In genomic region chr22:28710112-28710888, GRCh38 we compare ENCODE assay signal across 12 cellular contexts. TPM values are rescaled to one million over a fixed set of nuclear protein-coding genes. Genes with fewer than 3 reads are reported as not detected.
A peak's percentile ranks its signal among the peaks of the same experiment; 100 is the strongest.
DNase-seq lines count a peak whose midpoint lies in the region; ATAC-seq, FAIRE-seq and TF ChIP-seq lines count a peak whose summit lies in the region.
"Had no signal": no experiment of that assay in that cellular context is flagged by ENCODE, and none has a peak within 500 bp of the region (broad histone marks: within the 10 kb centered on the region; RNA-seq: fewer than 3 reads in every experiment).

No MANE protein-coding gene starts in this region.

- FAIRE-seq in G401.6 (lab: Jason Lieb, UNC) = peak; percentile 94
- FAIRE-seq: frontal cortex, pancreas had no signal

- H3K27ac ChIP-seq in RWPE2 (ENCODE audit: poor library complexity, severe bottlenecking) = peak overlapping the region; percentile 98

- DNase-seq in RWPE2 (ENCODE audit: low spot score) (no peak), fibroblast of the aortic adventitia (ENCODE audit: low read depth) (peak; percentile 91), renal cortical epithelial cell (ENCODE audit: low read depth) (peak; percentile 16), T-helper 2 cell (no peak), kidney glomerular epithelial cell (lab: John Stamatoyannopoulos, UW) (no peak)
- DNase-seq in activated naive CD4-positive, alpha-beta T cell treated with Interleukin-2 at 50 U/mL for 16 hours = no peak
- DNase-seq in activated CD4-positive, alpha-beta T cell treated with anti-CD3 and anti-CD28 coated beads, Interleukin-2, amount 50 U/mL, for 1 hour = no peak
- DNase-seq: GF-D8, NCI-H2081 treated with DMSO at 0.1 percent for 48 hours, pancreas had no signal

- H3K4me3 ChIP-seq in RWPE2 (ENCODE audit: severe bottlenecking) = no peak overlapping the region
- peak overlapping the region; percentile 26 for H3K4me3 ChIP-seq in fibroblast of the aortic adventitia (ENCODE audit: low read depth, low read length)
- H3K4me3 ChIP-seq: pancreas had no signal

- H3K9me3 ChIP-seq in RWPE2 (ENCODE audit: severe bottlenecking) = no peaks in the 10 kb centered on the region
- H3K9me3 ChIP-seq: pancreas had no signal

- no peaks in the 10 kb centered on the region for H3K27me3 ChIP-seq in RWPE2 (ENCODE audit: insufficient read depth, poor library complexity, severe bottlenecking)
- H3K27me3 ChIP-seq: pancreas had no signal

- peaks cover 40% of the 10 kb centered on the region for H3K4me1 ChIP-seq in RWPE2 (ENCODE audit: insufficient read depth, poor library complexity, severe bottlenecking)
- H3K4me1 ChIP-seq: pancreas had no signal

- peak; percentile 89 for ATAC-seq in RWPE2 (ENCODE audit: low read depth)

- peaks cover 57% of the 10 kb centered on the region for H3K36me3 ChIP-seq in RWPE2 (ENCODE audit: low read depth)
- H3K36me3 ChIP-seq: pancreas had no signal

- TF ChIP-seq CTCF in RWPE2 (IDR thresholded peaks at IDR 0.05; ENCODE audit: poor library complexity, severe bottlenecking) = no peak
- TF ChIP-seq CTCF in fibroblast of the aortic adventitia (IDR thresholded peaks at IDR 0.05; ENCODE audit: insufficient read depth, low read length) = no peak

RNA-seq across cellular contexts. Expression of gene TTC28, which starts 30.7 kb away (rescaled TPM):
- total RNA-seq in fibroblast of the aortic adventitia (ENCODE audit: low replicate concordance) = 37.5 and 55.8 TPM in 2 replicates
- total RNA-seq in renal cortical epithelial cell = 6.3 and 28.3 TPM in 2 replicates

RNA-seq across cellular contexts. Expression of gene CHEK2, which starts 31.3 kb away (rescaled TPM):
- total RNA-seq in fibroblast of the aortic adventitia (ENCODE audit: low replicate concordance) (17.1 and 22.2 TPM in 2 replicates), renal cortical epithelial cell (11.0 and 24.0 TPM in 2 replicates)

RNA-seq across cellular contexts. Expression of gene HSCB, which starts 31.5 kb away (rescaled TPM):
- total RNA-seq in fibroblast of the aortic adventitia (ENCODE audit: low replicate concordance) (15.0 and 28.5 TPM in 2 replicates), renal cortical epithelial cell (14.8 and 24.1 TPM in 2 replicates)

Comparison
In these comparisons a context has a peak if more than half of its experiments do, and no peak if none do; other contexts are left out.
1. DNase-seq: peak in fibroblast of the aortic adventitia (single experiment) and renal cortical epithelial cell (single experiment); none in RWPE2 (single experiment), activated naive CD4-positive, alpha-beta T cell treated with Interleukin-2 at 50 U/mL for 16 hours (single experiment), activated CD4-positive, alpha-beta T cell treated with anti-CD3 and anti-CD28 coated beads, Interleukin-2, amount 50 U/mL, for 1 hour (single experiment), T-helper 2 cell (0 of 5) and kidney glomerular epithelial cell (single experiment).